ENCODE assay signal across 1 cellular context in the genomic region with DNA sequence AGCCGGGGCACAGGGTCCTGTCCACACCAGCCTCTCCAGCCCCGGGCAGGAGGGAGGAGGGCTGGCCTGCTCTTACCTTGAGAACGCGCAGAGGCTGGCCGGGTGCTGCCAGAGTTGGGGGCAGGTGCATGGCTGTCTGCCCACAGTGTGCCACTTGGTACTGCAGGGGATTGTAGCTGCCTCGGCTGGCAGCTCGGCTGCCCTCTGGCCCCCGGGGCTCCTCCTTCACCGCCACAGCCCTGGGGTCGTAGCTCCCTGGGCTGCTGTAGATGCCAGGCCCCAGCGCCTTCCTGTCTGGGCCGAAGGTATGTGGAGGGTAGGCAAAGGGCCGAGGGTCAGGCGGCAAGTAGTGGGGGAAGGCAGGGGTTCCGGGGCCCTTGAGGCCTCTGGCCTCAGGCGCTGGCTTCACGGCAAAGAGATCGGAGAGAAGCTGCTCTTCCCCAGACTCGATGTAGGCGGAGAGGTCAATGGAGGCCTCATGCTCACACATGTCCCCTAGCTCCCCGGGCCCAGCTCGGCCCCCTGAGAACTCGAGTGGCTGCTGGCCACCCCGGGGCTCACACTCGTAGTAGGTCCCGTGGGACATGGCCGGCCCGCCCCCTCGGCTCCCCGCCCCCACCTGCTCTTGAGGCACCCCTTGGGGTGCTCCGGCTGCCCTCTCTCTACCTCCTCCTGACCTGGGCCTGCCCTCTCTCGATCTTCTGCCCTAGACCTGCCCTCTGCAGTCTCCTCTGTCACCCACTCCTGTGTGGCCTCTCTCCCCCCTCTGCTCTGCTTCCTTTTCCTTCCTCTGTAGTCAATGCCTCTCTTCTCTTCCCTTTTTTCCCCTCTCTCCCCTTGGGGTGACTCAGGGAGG.
TF ChIP-seq lines count a peak whose summit lies in the region.

A gene (minus strand): TSS at position 750 of the 856 bp plus-strand sequence. CDS start 164 bp downstream, at position 586.

TF ChIP-seq in GM23338, 12 proteins besides CTCF, POLR2A, EP300 and RAD21 (continued from another document):
- TF ChIP-seq, protein P1, sequence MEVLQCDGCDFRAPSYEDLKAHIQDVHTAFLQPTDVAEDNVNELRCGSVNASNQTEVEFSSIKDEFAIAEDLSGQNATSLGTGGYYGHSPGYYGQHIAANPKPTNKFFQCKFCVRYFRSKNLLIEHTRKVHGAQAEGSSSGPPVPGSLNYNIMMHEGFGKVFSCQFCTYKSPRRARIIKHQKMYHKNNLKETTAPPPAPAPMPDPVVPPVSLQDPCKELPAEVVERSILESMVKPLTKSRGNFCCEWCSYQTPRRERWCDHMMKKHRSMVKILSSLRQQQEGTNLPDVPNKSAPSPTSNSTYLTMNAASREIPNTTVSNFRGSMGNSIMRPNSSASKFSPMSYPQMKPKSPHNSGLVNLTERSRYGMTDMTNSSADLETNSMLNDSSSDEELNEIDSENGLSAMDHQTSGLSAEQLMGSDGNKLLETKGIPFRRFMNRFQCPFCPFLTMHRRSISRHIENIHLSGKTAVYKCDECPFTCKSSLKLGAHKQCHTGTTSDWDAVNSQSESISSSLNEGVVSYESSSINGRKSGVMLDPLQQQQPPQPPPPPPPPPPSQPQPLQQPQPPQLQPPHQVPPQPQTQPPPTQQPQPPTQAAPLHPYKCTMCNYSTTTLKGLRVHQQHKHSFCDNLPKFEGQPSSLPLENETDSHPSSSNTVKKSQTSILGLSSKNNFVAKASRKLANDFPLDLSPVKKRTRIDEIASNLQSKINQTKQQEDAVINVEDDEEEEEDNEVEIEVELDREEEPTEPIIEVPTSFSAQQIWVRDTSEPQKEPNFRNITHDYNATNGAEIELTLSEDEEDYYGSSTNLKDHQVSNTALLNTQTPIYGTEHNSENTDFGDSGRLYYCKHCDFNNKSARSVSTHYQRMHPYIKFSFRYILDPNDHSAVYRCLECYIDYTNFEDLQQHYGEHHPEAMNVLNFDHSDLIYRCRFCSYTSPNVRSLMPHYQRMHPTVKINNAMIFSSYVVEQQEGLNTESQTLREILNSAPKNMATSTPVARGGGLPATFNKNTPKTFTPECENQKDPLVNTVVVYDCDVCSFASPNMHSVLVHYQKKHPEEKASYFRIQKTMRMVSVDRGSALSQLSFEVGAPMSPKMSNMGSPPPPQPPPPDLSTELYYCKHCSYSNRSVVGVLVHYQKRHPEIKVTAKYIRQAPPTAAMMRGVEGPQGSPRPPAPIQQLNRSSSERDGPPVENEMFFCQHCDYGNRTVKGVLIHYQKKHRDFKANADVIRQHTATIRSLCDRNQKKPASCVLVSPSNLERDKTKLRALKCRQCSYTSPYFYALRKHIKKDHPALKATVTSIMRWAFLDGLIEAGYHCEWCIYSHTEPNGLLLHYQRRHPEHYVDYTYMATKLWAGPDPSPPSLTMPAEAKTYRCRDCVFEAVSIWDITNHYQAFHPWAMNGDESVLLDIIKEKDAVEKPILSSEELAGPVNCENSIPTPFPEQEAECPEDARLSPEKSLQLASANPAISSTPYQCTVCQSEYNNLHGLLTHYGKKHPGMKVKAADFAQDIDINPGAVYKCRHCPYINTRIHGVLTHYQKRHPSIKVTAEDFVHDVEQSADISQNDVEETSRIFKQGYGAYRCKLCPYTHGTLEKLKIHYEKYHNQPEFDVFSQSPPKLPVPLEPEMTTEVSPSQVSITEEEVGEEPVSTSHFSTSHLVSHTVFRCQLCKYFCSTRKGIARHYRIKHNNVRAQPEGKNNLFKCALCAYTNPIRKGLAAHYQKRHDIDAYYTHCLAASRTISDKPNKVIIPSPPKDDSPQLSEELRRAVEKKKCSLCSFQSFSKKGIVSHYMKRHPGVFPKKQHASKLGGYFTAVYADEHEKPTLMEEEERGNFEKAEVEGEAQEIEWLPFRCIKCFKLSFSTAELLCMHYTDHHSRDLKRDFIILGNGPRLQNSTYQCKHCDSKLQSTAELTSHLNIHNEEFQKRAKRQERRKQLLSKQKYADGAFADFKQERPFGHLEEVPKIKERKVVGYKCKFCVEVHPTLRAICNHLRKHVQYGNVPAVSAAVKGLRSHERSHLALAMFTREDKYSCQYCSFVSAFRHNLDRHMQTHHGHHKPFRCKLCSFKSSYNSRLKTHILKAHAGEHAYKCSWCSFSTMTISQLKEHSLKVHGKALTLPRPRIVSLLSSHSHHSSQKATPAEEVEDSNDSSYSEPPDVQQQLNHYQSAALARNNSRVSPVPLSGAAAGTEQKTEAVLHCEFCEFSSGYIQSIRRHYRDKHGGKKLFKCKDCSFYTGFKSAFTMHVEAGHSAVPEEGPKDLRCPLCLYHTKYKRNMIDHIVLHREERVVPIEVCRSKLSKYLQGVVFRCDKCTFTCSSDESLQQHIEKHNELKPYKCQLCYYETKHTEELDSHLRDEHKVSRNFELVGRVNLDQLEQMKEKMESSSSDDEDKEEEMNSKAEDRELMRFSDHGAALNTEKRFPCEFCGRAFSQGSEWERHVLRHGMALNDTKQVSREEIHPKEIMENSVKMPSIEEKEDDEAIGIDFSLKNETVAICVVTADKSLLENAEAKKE (CRISPR knock-in tag; IDR thresholded peaks at IDR 0.05), result no peak
- no peak for TF ChIP-seq NANOG (IDR thresholded peaks at IDR 0.05; ENCODE audit: borderline replicate concordance)
- TF ChIP-seq JUNB (IDR thresholded peaks at IDR 0.05; ENCODE audit: unreplicated experiment), result no peak
- no peak for TF ChIP-seq CREB1 (CRISPR knock-in tag; IDR thresholded peaks at IDR 0.05; ENCODE audit: low read depth)
- no peak for TF ChIP-seq ZNF331 (CRISPR knock-in tag; IDR thresholded peaks at IDR 0.05; ENCODE audit: low read depth)
- TF ChIP-seq, protein P2, sequence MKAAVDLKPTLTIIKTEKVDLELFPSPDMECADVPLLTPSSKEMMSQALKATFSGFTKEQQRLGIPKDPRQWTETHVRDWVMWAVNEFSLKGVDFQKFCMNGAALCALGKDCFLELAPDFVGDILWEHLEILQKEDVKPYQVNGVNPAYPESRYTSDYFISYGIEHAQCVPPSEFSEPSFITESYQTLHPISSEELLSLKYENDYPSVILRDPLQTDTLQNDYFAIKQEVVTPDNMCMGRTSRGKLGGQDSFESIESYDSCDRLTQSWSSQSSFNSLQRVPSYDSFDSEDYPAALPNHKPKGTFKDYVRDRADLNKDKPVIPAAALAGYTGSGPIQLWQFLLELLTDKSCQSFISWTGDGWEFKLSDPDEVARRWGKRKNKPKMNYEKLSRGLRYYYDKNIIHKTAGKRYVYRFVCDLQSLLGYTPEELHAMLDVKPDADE (IDR thresholded peaks at IDR 0.05), result no peak
- TF ChIP-seq EZH2 (IDR thresholded peaks at IDR 0.05; ENCODE audit: low read depth, unreplicated experiment), result no peak
- TF ChIP-seq EZH2phosphoT487 (IDR thresholded peaks at IDR 0.05; ENCODE audit: unreplicated experiment), result no peak
- no peak for TF ChIP-seq STAT1 (IDR thresholded peaks at IDR 0.05; ENCODE audit: unreplicated experiment)
